8 cellular contexts compared by ENCODE assay signal in the genomic region with DNA sequence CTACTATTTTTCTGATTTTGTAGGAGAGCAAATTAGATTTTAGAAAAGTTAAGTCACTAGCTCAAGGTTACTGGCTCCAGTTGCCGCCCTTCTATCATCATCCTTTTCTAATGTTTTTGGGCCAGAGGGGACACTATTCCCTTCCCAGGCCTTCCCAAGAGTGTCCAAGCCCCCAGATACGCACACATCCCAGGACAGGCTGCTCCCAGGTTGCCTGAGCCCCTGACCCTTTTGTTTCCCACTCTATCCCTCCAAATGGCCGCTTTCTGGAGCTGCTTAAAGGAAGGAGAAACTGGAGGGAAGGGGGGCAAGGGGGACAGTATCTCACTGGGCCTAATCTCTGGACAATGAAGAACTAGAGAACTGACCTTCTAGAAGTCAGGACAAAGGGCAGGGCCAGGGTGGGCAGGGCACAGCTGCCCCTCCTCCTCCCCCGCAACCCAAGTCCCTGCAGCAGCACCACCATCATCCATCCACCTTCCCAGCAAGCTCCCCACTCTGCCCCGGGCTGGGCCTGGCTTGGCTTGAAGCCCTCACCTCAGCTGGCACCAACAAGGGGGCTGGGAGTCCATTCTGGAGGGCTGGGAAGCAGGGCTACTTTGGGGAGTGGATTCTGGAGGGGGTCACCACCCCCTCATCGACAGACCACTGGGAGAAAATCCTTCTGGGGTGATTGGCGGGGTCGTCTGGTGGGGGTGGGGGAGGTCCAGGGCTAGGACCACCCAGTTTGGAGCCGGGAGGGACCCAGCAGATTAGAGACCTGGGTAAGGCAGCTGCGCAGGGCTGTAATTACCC. TPM values are rescaled to one million over a fixed set of nuclear protein-coding genes. Genes with fewer than 3 reads are reported as not detected.
DNase-seq lines count a peak whose midpoint lies in the region; TF ChIP-seq lines count a peak whose summit lies in the region.

No MANE protein-coding gene starts in this region.

- no peaks in the 10 kb centered on the region for H3K36me3 ChIP-seq in thyroid gland

- TF ChIP-seq CTCF in thyroid gland (IDR thresholded peaks at IDR 0.05) (no peak), GM20000 (IDR thresholded peaks at IDR 0.05; ENCODE audit: extremely low read depth, missing control alignments) (no peak)

- H3K27ac Mint-ChIP-seq in activated naive CD4-positive, alpha-beta T cell treated with anti-CD3 and anti-CD28 coated beads, Interleukin-2, amount 50 U/mL, for 24 hours: peak overlapping the region; percentile 63

- H3K36me3 Mint-ChIP-seq in activated naive CD4-positive, alpha-beta T cell treated with anti-CD3 and anti-CD28 coated beads, Interleukin-2, amount 50 U/mL, for 24 hours: peaks cover 5% of the 10 kb centered on the region

- H3K27me3 Mint-ChIP-seq in activated naive CD4-positive, alpha-beta T cell treated with anti-CD3 and anti-CD28 coated beads, Interleukin-2, amount 50 U/mL, for 24 hours: no peaks in the 10 kb centered on the region

- intact Hi-C loops in thyroid gland (cut with DNase I): loop anchor here (5.0 kb wide), 2 partner anchors 32 to 132 kb away; no protein-coding TSS in a partner anchor

- 42 to 65% methylated on average over 4 to 7 of the region's 10 CpGs for WGBS in thyroid gland, 2 donors

- H3K4me3 Mint-ChIP-seq in activated naive CD4-positive, alpha-beta T cell treated with anti-CD3 and anti-CD28 coated beads, Interleukin-2, amount 50 U/mL, for 24 hours: peak overlapping the region; percentile 64

- no peak for DNase-seq in activated naive CD4-positive, alpha-beta T cell (lab: John Stamatoyannopoulos, UW)
- peak; percentile 55 for DNase-seq in astrocyte of the hippocampus (ENCODE audit: low read depth, low spot score)
- peak; percentile 58 for DNase-seq in left kidney (ENCODE audit: low read depth, low spot score)
- peak; percentile 64 to 69 for DNase-seq in thyroid gland
- DNase-seq in NCI-H1694 (lab: John Stamatoyannopoulos, UW): no peak
- no peak for DNase-seq in mesenteric fat pad (ENCODE audit: low spot score)
- no peak for DNase-seq in GM20000 (ENCODE audit: low spot score)

- peak overlapping the region; percentile 11 to 100 (median 57) for H3K4me3 ChIP-seq in thyroid gland (replicated peaks in 1 of 3)

- peaks cover 44 to 61% of the 10 kb centered on the region in 2 donors for H3K4me1 ChIP-seq in thyroid gland

- peak overlapping the region; percentile 97 to 100 (median 100) for H3K27ac ChIP-seq in thyroid gland

- no peaks in the 10 kb centered on the region for H3K27me3 ChIP-seq in thyroid gland

- no peak for TF ChIP-seq POLR2A in thyroid gland (IDR thresholded peaks at IDR 0.05)

- H3K9me3 Mint-ChIP-seq in activated naive CD4-positive, alpha-beta T cell treated with anti-CD3 and anti-CD28 coated beads, Interleukin-2, amount 50 U/mL, for 24 hours: no peaks in the 10 kb centered on the region

- peaks cover 74% of the 10 kb centered on the region for H3K4me1 Mint-ChIP-seq in activated naive CD4-positive, alpha-beta T cell treated with anti-CD3 and anti-CD28 coated beads, Interleukin-2, amount 50 U/mL, for 24 hours

- no peaks in the 10 kb centered on the region for H3K9me3 ChIP-seq in thyroid gland

RNA-seq across cellular contexts. Expression of a gene that starts 1.0 kb away (rescaled TPM):
- total RNA-seq in thyroid gland (10 to 100 TPM; 63.6 to 75.0 (median 68.7) TPM), mesenteric fat pad (225 TPM)

RNA-seq across cellular contexts. Expression of a gene that starts 5.7 kb away (rescaled TPM):
- total RNA-seq in thyroid gland (100 to 1,000 TPM; 101 to 156 (median 148) TPM), mesenteric fat pad (68.3 TPM)

RNA-seq across cellular contexts. Expression of a gene that starts 29.9 kb away (rescaled TPM):
- total RNA-seq in thyroid gland: 10 to 100 TPM in 2 of 4 donors, 1 to 10 TPM in 2; 5.7 to 13.7 (median 10.1) TPM
- total RNA-seq in mesenteric fat pad: 3.3 TPM

Comparison
In these comparisons a context has a peak if more than half of its experiments do, and no peak if none do; other contexts are left out.
1. DNase-seq: peak in astrocyte of the hippocampus (single experiment), left kidney (single experiment) and thyroid gland (2 of 2); none in activated naive CD4-positive, alpha-beta T cell (0 of 4), NCI-H1694 (single experiment), mesenteric fat pad (single experiment) and GM20000 (single experiment).